Comparison of ENCODE assay signal across 8 cellular contexts in genomic region chr1:218499021-218499691, GRCh38.
DNase-seq lines count a peak whose midpoint lies in the region; ATAC-seq and TF ChIP-seq lines count a peak whose summit lies in the region.
"Had no signal": no experiment of that assay in that cellular context is flagged by ENCODE, and none has a peak within 500 bp of the region (broad histone marks: within the 10 kb centered on the region; RNA-seq: fewer than 3 reads in every experiment).

No MANE protein-coding gene starts in this region.

- in situ Hi-C loops in astrocyte of the cerebellum (cut with HindIII; ENCODE audit: low sequenced_read_pairs) = no loop called here

- H3K4me1 ChIP-seq in tibial artery = peaks cover 0 to 68% (median 23%) of the 10 kb centered on the region in 4 donors

- H3K27ac ChIP-seq in tibial artery = peak overlapping the region; percentile 58 to 79

- intact Hi-C loops in tibial artery (cut with DNase I; ENCODE audit: low total_unique reads) = no loop called here

- H3K4me3 ChIP-seq in astrocyte of the cerebellum (ENCODE audit: low read depth, low read length) (peak overlapping the region; percentile 13), tibial artery (peak overlapping the region; percentile 41 to 43)

- H3K36me3 ChIP-seq in tibial artery = no peaks in the 10 kb centered on the region

- peak; percentile 67 for DNase-seq in HT1080 (ENCODE audit: low read depth)
- peak; percentile 80 for DNase-seq in astrocyte of the cerebellum (ENCODE audit: low read depth)
- peak; percentile 93 for DNase-seq in iris pigment epithelial cell (ENCODE audit: low read depth)
- DNase-seq in tibial artery = no peak
- DNase-seq in NCI-H446 (lab: John Stamatoyannopoulos, UW) = no peak
- DNase-seq in activated CD4-positive, alpha-beta T cell treated with anti-CD3 and anti-CD28 coated beads for 48 hours = no peak
- DNase-seq: T-helper 2 cell had no signal

- H3K27me3 ChIP-seq in tibial artery = no peaks in the 10 kb centered on the region

- TF ChIP-seq CTCF in astrocyte of the cerebellum (IDR thresholded peaks at IDR 0.05; ENCODE audit: low read depth, low read length, missing control alignments) = no peak
- TF ChIP-seq CTCF in tibial artery (IDR thresholded peaks at IDR 0.05) = no peak

- no peak for ATAC-seq in HG03108 (IDR thresholded peaks at IDR 0.05; ENCODE audit: unreplicated experiment)

- H3K9me3 ChIP-seq in tibial artery = no peaks in the 10 kb centered on the region

Comparison
In these comparisons a context has a peak if more than half of its experiments do, and no peak if none do; other contexts are left out.
1. DNase-seq: peak in HT1080 (single experiment), astrocyte of the cerebellum (single experiment) and iris pigment epithelial cell (single experiment); none in tibial artery (0 of 2), NCI-H446 (0 of 2) and activated CD4-positive, alpha-beta T cell treated with anti-CD3 and anti-CD28 coated beads for 48 hours (single experiment).